Comparison of ENCODE assay signal across 11 cellular contexts in the genomic region with DNA sequence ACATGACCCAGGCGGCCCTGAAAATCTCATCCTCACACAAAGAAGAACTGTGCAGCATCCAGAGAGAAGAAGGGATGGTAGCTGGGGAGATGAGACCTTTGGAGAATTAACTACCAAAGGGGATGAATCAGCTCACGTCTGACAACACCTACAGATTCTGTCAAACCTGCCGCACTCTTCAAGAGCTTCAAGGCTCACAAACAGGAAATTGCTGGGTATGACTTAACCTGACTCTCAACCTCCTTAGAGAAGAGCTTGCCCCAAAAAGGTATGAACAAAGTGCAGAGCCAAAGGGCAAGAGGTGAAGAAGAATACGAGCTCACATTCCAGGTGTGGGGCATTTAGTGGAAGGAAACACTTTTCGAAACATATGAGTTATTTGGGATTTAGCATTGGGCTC.
DNase-seq lines count a peak whose midpoint lies in the region; ATAC-seq and TF ChIP-seq lines count a peak whose summit lies in the region.
"Had no signal": no experiment of that assay in that cellular context is flagged by ENCODE, and none has a peak within 500 bp of the region (broad histone marks: within the 10 kb centered on the region; RNA-seq: fewer than 3 reads in every experiment).

No MANE protein-coding gene starts in this region.

- no peaks in the 10 kb centered on the region for H3K36me3 ChIP-seq in suprapubic skin
- H3K36me3 ChIP-seq: thoracic aorta had no signal

- no peaks in the 10 kb centered on the region for H3K9me3 ChIP-seq in suprapubic skin
- H3K9me3 ChIP-seq: thoracic aorta had no signal

- peak; percentile 98 to 99 for ATAC-seq in activated naive CD4-positive, alpha-beta T cell treated with anti-CD3 and anti-CD28 coated beads, Interleukin-2, amount 50 U/mL, for 72 hours

- DNase-seq in Jurkat, Clone E6-1 (ENCODE audit: low read depth, low spot score): peak; percentile 35
- DNase-seq in T-helper 9 cell (peak; percentile 6), suprapubic skin (ENCODE audit: low spot score in 2 of 2) (no peak), NCI-H82 treated with DMSO at 0.1 percent for 48 hours (lab: John Stamatoyannopoulos, UW; ENCODE audit: unreplicated experiment) (no peak), DMS 273 treated with DMSO at 0.1 percent for 48 hours (lab: John Stamatoyannopoulos, UW) (no peak)
- peak in 1 of 2 donors; percentile 50 for DNase-seq in activated naive CD4-positive, alpha-beta T cell treated with anti-CD3 and anti-CD28 coated beads, Interleukin-2, amount 50 U/mL, for 72 hours (ENCODE audit: low spot score in 2 of 2)
- DNase-seq in stimulated activated CD4-positive, alpha-beta T cell treated with anti-CD3 and anti-CD28 coated beads, Interleukin-2, amount 100 ng/mL, for 4 hours (ENCODE audit: low read depth): peak; percentile 35
- DNase-seq: cortex of kidney, GDM1, T1000 had no signal

- no peak for TF ChIP-seq EP300 in suprapubic skin (IDR thresholded peaks at IDR 0.05)

- no peak for TF ChIP-seq CTCF in suprapubic skin (IDR thresholded peaks at IDR 0.05)

- peak overlapping the region; percentile 51 to 81 for H3K27ac Mint-ChIP-seq in activated naive CD4-positive, alpha-beta T cell treated with anti-CD3 and anti-CD28 coated beads, Interleukin-2, amount 50 U/mL, for 72 hours

- no peaks in the 10 kb centered on the region for H3K36me3 Mint-ChIP-seq in activated naive CD4-positive, alpha-beta T cell treated with anti-CD3 and anti-CD28 coated beads, Interleukin-2, amount 50 U/mL, for 72 hours

- H3K27ac ChIP-seq in suprapubic skin: no peak overlapping the region
- H3K27ac ChIP-seq: thoracic aorta had no signal

- peaks cover 7% of the 10 kb centered on the region for H3K4me1 ChIP-seq in suprapubic skin

- H3K4me3 ChIP-seq in Jurkat, Clone E6-1 (ENCODE audit: low read length): no peak overlapping the region
- no peak overlapping the region for H3K4me3 ChIP-seq in suprapubic skin
- H3K4me3 ChIP-seq: thoracic aorta had no signal

- no peaks in the 10 kb centered on the region for H3K27me3 ChIP-seq in suprapubic skin

- no peaks in the 10 kb centered on the region for H3K9me3 Mint-ChIP-seq in activated naive CD4-positive, alpha-beta T cell treated with anti-CD3 and anti-CD28 coated beads, Interleukin-2, amount 50 U/mL, for 72 hours

- 80% methylated on average over 5 of the region's 5 CpGs for WGBS in suprapubic skin

- no peak for TF ChIP-seq POLR2A in suprapubic skin (IDR thresholded peaks at IDR 0.05)

Comparison
In these comparisons a context has a peak if more than half of its experiments do, and no peak if none do; other contexts are left out.
1. DNase-seq: peak in Jurkat, Clone E6-1 (single experiment), T-helper 9 cell (single experiment) and stimulated activated CD4-positive, alpha-beta T cell treated with anti-CD3 and anti-CD28 coated beads, Interleukin-2, amount 100 ng/mL, for 4 hours (single experiment); none in suprapubic skin (0 of 2), NCI-H82 treated with DMSO at 0.1 percent for 48 hours (single experiment) and DMS 273 treated with DMSO at 0.1 percent for 48 hours (single experiment).